Comparison of ENCODE assay signal across 8 cellular contexts in genomic region chr5:178625679-178626483, GRCh38. TPM values are rescaled to one million over a fixed set of nuclear protein-coding genes. Genes with fewer than 3 reads are reported as not detected.
DNase-seq lines count a peak whose midpoint lies in the region; ATAC-seq and TF ChIP-seq lines count a peak whose summit lies in the region.

No MANE protein-coding gene starts in this region.

- no peak for TF ChIP-seq EP300 in gastroesophageal sphincter (IDR thresholded peaks at IDR 0.05)

- H3K36me3 ChIP-seq in WERI-Rb-1 (peaks cover 7% of the 10 kb centered on the region), gastroesophageal sphincter (peaks cover 5 to 23% of the 10 kb centered on the region in 2 donors)

- H3K27me3 Mint-ChIP-seq in CD4-positive, alpha-beta T cell: no peaks in the 10 kb centered on the region
- H3K27me3 Mint-ChIP-seq in progenitor cell of endocrine pancreas: peaks cover 5% of the 10 kb centered on the region

- POLR2A ChIA-PET in CD4-positive, alpha-beta T cell (lab: Charles Lee): interaction anchor here (0.6 to 2.8 kb wide), 10 partner anchors 17 to 1454 kb away, joined by 3 to 13 read pairs (median 4); partner anchors contain the start of genes HNRNPH1, RUFY1, ZNF354A and ZNF354B

- peak overlapping the region; percentile 96 for H3K27ac Mint-ChIP-seq in CD4-positive, alpha-beta T cell
- peak overlapping the region; percentile 99 for H3K27ac Mint-ChIP-seq in progenitor cell of endocrine pancreas

- intact Hi-C loops in CD4-positive, alpha-beta T cell (cut with DNase I, micrococcal nuclease): loop anchor here in 1 of 2 experiments (2.0 to 10.0 kb wide), 9 partner anchors 105 to 1866 kb away; partner anchors contain the start of genes CANX, CNOT6, NSD1 and PHYKPL

- H3K4me3 Mint-ChIP-seq in CD4-positive, alpha-beta T cell: peak overlapping the region; percentile 95
- peak overlapping the region; percentile 90 for H3K4me3 Mint-ChIP-seq in progenitor cell of endocrine pancreas (ENCODE audit: low read depth)

- no peaks in the 10 kb centered on the region for H3K9me3 ChIP-seq in CD4-positive, alpha-beta T cell (ENCODE audit: control insufficient read depth, low read length)
- H3K9me3 ChIP-seq in WERI-Rb-1 (ENCODE audit: severe bottlenecking) (peaks cover 2% of the 10 kb centered on the region), gastroesophageal sphincter (no peaks in the 10 kb centered on the region)

- DNase-seq in CD4-positive, alpha-beta T cell: no peak
- peak; percentile 5 for DNase-seq in WERI-Rb-1
- DNase-seq in progenitor cell of endocrine pancreas (ENCODE audit: low spot score, unreplicated experiment): no peak
- no peak for DNase-seq in NCI-H2107 (lab: John Stamatoyannopoulos, UW)
- no peak for DNase-seq in stimulated activated CD4-positive, alpha-beta T cell treated with anti-CD3 and anti-CD28 coated beads, Interleukin-4, amount 100 ng/mL, for 1 hour

- TF ChIP-seq POLR2A in gastroesophageal sphincter (IDR thresholded peaks at IDR 0.05): no peak

- TF ChIP-seq CTCF in CD4-positive, alpha-beta T cell (IDR thresholded peaks at IDR 0.05): no peak
- TF ChIP-seq CTCF in WERI-Rb-1 (IDR thresholded peaks at IDR 0.05; ENCODE audit: low read depth, low read length): no peak
- TF ChIP-seq CTCF in gastroesophageal sphincter (IDR thresholded peaks at IDR 0.05): no peak
- no peak for TF ChIP-seq CTCF in progenitor cell of endocrine pancreas (IDR thresholded peaks at IDR 0.05; ENCODE audit: unreplicated experiment)

- H3K4me3 ChIP-seq in WERI-Rb-1 (ENCODE audit: low read depth, low read length) (peak overlapping the region; percentile 74), gastroesophageal sphincter (peak overlapping the region; percentile 53 to 82)

- peak; percentile 22 for ATAC-seq in CD4-positive, alpha-beta T cell (ENCODE audit: poor library complexity)
- peak; percentile 7 for ATAC-seq in GM19397 (IDR thresholded peaks at IDR 0.05; ENCODE audit: unreplicated experiment)
- peak; percentile 23 for ATAC-seq in HG03439 (IDR thresholded peaks at IDR 0.05; ENCODE audit: unreplicated experiment)
- ATAC-seq in gastroesophageal sphincter: peak; percentile 17

- peaks cover 10 to 47% (median 16%) of the 10 kb centered on the region in 3 donors for H3K4me1 ChIP-seq in gastroesophageal sphincter

- peaks cover 38% of the 10 kb centered on the region for H3K36me3 Mint-ChIP-seq in CD4-positive, alpha-beta T cell (ENCODE audit: low read depth)
- H3K36me3 Mint-ChIP-seq in progenitor cell of endocrine pancreas (ENCODE audit: insufficient read depth): peaks cover 8% of the 10 kb centered on the region

- CTCF ChIA-PET in CD4-positive, alpha-beta T cell (lab: Charles Lee): interaction anchor here (0.8 to 2.1 kb wide), 2 partner anchors 9 to 105 kb away, joined by 3 to 5 read pairs; partner anchors contain the start of gene ZNF354A

- H3K9me3 Mint-ChIP-seq in CD4-positive, alpha-beta T cell: no peaks in the 10 kb centered on the region
- peaks cover 3% of the 10 kb centered on the region for H3K9me3 Mint-ChIP-seq in progenitor cell of endocrine pancreas (ENCODE audit: low read depth)

- H3K27me3 ChIP-seq in CD4-positive, alpha-beta T cell (ENCODE audit: control insufficient read depth, insufficient read depth, low read length): no peaks in the 10 kb centered on the region
- H3K27me3 ChIP-seq in WERI-Rb-1 (ENCODE audit: insufficient read depth, low read depth, severe bottlenecking) (no peaks in the 10 kb centered on the region), gastroesophageal sphincter (no peaks in the 10 kb centered on the region)

- peak overlapping the region; percentile 99 for H3K27ac ChIP-seq in CD4-positive, alpha-beta T cell (ENCODE audit: low read depth, low read length)
- H3K27ac ChIP-seq in WERI-Rb-1: peak overlapping the region; percentile 80
- peak overlapping the region; percentile 74 to 99 (median 97) for H3K27ac ChIP-seq in gastroesophageal sphincter

- 1 to 3% methylated on average over 10 to 18 of the region's 23 CpGs for WGBS in gastroesophageal sphincter (ENCODE audit: low coverage in 1 of 2), 2 donors

- H3K4me1 Mint-ChIP-seq in CD4-positive, alpha-beta T cell (ENCODE audit: low read depth): peaks cover 56% of the 10 kb centered on the region
- H3K4me1 Mint-ChIP-seq in progenitor cell of endocrine pancreas (ENCODE audit: low read depth): peaks cover 18% of the 10 kb centered on the region

RNA-seq across cellular contexts. Expression of gene CLK4, which starts 1.0 kb away (rescaled TPM):
- 100 to 1,000 TPM; 109 to 123 TPM for total RNA-seq in CD4-positive, alpha-beta T cell
- 10 to 100 TPM; 16.0 to 59.0 (median 27.2) TPM for total RNA-seq in gastroesophageal sphincter
- 37.9 and 38.1 TPM in 2 replicates for total RNA-seq in progenitor cell of endocrine pancreas

RNA-seq across cellular contexts. Expression of gene COL23A1, which starts 35.7 kb away (rescaled TPM):
- not detected for total RNA-seq in CD4-positive, alpha-beta T cell
- total RNA-seq in gastroesophageal sphincter (1 to 10 TPM in 3 of 4 donors, under 1 TPM in 1; 0.93 to 4.6 (median 2.4) TPM), progenitor cell of endocrine pancreas (0.36 and 0.64 TPM in 2 replicates)
